ENCODE assay signal across 18 cellular contexts in the genomic region with DNA sequence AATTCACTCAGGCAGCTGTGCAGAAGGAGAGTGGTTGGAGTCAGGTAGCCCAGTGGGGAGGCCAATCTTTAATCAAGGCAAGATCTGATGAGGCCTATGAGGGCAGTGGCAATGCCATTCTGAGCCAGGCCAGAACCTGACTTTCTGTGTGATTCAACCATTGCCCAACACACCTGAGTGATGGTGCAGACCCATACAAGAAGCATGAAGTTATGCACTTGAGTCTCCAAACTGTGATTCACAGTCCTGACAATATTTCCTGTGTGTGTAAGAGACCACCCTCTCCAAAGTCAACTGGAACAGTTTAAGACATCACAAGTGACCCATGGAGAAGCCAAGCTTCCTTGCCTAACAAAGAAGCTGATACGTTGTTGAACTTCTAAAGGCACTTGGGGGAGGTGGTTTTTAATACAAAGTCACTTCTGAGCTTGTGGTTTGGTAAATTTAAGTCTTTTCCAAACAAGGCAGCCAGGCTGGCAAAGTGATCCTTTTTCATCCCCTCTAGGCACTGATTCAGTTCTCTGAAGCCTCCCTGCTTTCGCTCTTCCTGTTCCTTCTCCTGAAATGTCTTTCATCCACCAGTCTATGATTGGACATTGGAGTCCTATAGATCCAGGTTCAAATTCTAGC. TPM values are rescaled to one million over a fixed set of nuclear protein-coding genes. Genes with fewer than 3 reads are reported as not detected.
DNase-seq lines count a peak whose midpoint lies in the region; ATAC-seq and TF ChIP-seq lines count a peak whose summit lies in the region.
"Had no signal": no experiment of that assay in that cellular context is flagged by ENCODE, and none has a peak within 500 bp of the region (broad histone marks: within the 10 kb centered on the region; RNA-seq: fewer than 3 reads in every experiment).

No MANE protein-coding gene starts in this region.

- H3K27ac Mint-ChIP-seq in WTC11 (peak overlapping the region; percentile 75), neural progenitor cell (no peak overlapping the region)

- H3K9ac ChIP-seq in neural progenitor cell = no peak overlapping the region
- H3K9ac ChIP-seq: BLaER1, GM23248, KMS-11 had no signal

- no peak overlapping the region for H3K4me3 ChIP-seq in esophagus squamous epithelium
- H3K4me3 ChIP-seq in thymus (ENCODE audit: low read length) = no peak overlapping the region
- H3K4me3 ChIP-seq in neural progenitor cell = no peak overlapping the region
- H3K4me3 ChIP-seq: A549, BLaER1, GM23248 had no signal

- POLR2A ChIA-PET in WTC11 (lab: Charles Lee) = no interaction called here

- CTCF ChIA-PET in WTC11 (lab: Charles Lee) = interaction anchor here (0.6 to 1.5 kb wide), 3 partner anchors 55 to 118 kb away, joined by 3 to 4 read pairs (median 3); no protein-coding TSS in a partner anchor

- H3K36me3 Mint-ChIP-seq in WTC11 (peaks cover 20% of the 10 kb centered on the region), neural progenitor cell (no peaks in the 10 kb centered on the region)
- H3K36me3 Mint-ChIP-seq: CD4-positive, alpha-beta memory T cell had no signal

- H3K27me3 ChIP-seq in esophagus squamous epithelium (no peaks in the 10 kb centered on the region), thymus (ENCODE audit: control insufficient read depth, insufficient read depth) (no peaks in the 10 kb centered on the region), neural progenitor cell (no peaks in the 10 kb centered on the region)
- H3K27me3 ChIP-seq: BLaER1 had no signal

- H3K9me3 ChIP-seq in esophagus squamous epithelium (no peaks in the 10 kb centered on the region), thymus (ENCODE audit: control insufficient read depth) (no peaks in the 10 kb centered on the region), neural progenitor cell (ENCODE audit: low read depth) (no peaks in the 10 kb centered on the region)
- H3K9me3 ChIP-seq: A549, BLaER1 had no signal

- H3K4me1 ChIP-seq in esophagus squamous epithelium (peaks cover 34 to 99% (median 34%) of the 10 kb centered on the region in 3 donors), thymus (ENCODE audit: control insufficient read depth, insufficient read depth, low read length) (no peaks in the 10 kb centered on the region), neural progenitor cell (peaks cover 39% of the 10 kb centered on the region)
- H3K4me1 ChIP-seq: A549, BLaER1 had no signal

- H3K36me3 ChIP-seq in esophagus squamous epithelium = no peaks in the 10 kb centered on the region
- no peaks in the 10 kb centered on the region for H3K36me3 ChIP-seq in thymus (ENCODE audit: control insufficient read depth, insufficient read depth)
- H3K36me3 ChIP-seq in neural progenitor cell = no peaks in the 10 kb centered on the region
- H3K36me3 ChIP-seq: BLaER1 had no signal

- 42 to 50% methylated on average over 2 of the region's 2 CpGs for WGBS in esophagus squamous epithelium, 2 donors
- WGBS in thymus = 94% methylated on average over 2 of the region's 2 CpGs

- H3K9me3 Mint-ChIP-seq in WTC11 = no peaks in the 10 kb centered on the region
- no peaks in the 10 kb centered on the region for H3K9me3 Mint-ChIP-seq in neural progenitor cell

- H3K27me3 Mint-ChIP-seq in WTC11 (ENCODE audit: low read depth) (no peaks in the 10 kb centered on the region), neural progenitor cell (ENCODE audit: insufficient read depth, low read depth) (peaks cover 4% of the 10 kb centered on the region)

- DNase-seq in HPDE6-E6E7 (ENCODE audit: extremely low spot score) = peak; percentile 48
- DNase-seq in WTC11 (ENCODE audit: low spot score) = no peak
- no peak for DNase-seq in esophagus squamous epithelium (lab: John Stamatoyannopoulos, UW)
- no peak for DNase-seq in neural progenitor cell (ENCODE audit: low spot score)
- DNase-seq in Ammon's horn (ENCODE audit: low spot score) = no peak
- DNase-seq in midbrain (lab: John Stamatoyannopoulos, UW) = no peak
- DNase-seq: Calu3; CD4-positive, alpha-beta memory T cell; GM23248; NCI-H1417 treated with DMSO at 0.1 percent for 48 hours; NCI-H1930; NCI-H226; NCI-H524 treated with DMSO at 0.1 percent for 48 hours had no signal

- H3K4me2 ChIP-seq in neural progenitor cell = no peak overlapping the region
- H3K4me2 ChIP-seq: A549, BLaER1, KMS-11 had no signal

- TF ChIP-seq CTCF in WTC11 (IDR thresholded peaks at IDR 0.05) = no peak
- TF ChIP-seq CTCF in esophagus squamous epithelium (IDR thresholded peaks at IDR 0.05) = no peak
- TF ChIP-seq CTCF in neural progenitor cell (IDR thresholded peaks at IDR 0.05) = no peak

- H2AFZ ChIP-seq in neural progenitor cell (replicated peaks) = no peak overlapping the region
- H2AFZ ChIP-seq: GM23248 had no signal

- H3K4me1 Mint-ChIP-seq in WTC11 (peaks cover 73% of the 10 kb centered on the region), neural progenitor cell (peaks cover 2% of the 10 kb centered on the region)
- H3K4me1 Mint-ChIP-seq: CD4-positive, alpha-beta memory T cell had no signal

- no peaks in the 10 kb centered on the region for H4K20me1 ChIP-seq in neural progenitor cell (ENCODE audit: low read depth)
- H4K20me1 ChIP-seq: BLaER1 had no signal

- H3F3A ChIP-seq in neural progenitor cell (ENCODE audit: low read depth) = no peaks in the 10 kb centered on the region

- intact Hi-C loops in esophagus squamous epithelium (cut with DNase I) = no loop called here

- no peak for ATAC-seq in WTC11
- ATAC-seq: A549, Right ventricle myocardium inferior had no signal

- peaks cover 54% of the 10 kb centered on the region for H3K79me2 ChIP-seq in neural progenitor cell (ENCODE audit: low read depth)

- H3K4me3 Mint-ChIP-seq in WTC11 (no peak overlapping the region), neural progenitor cell (no peak overlapping the region)
- H3K4me3 Mint-ChIP-seq: CD4-positive, alpha-beta memory T cell had no signal

- H3K27ac ChIP-seq in esophagus squamous epithelium (peak overlapping the region; percentile 81 to 91 (median 86)), thymus (ENCODE audit: low read depth) (peak overlapping the region; percentile 65), neural progenitor cell (no peak overlapping the region)
- H3K27ac ChIP-seq: A549, BLaER1, GM23248, KMS-11 had no signal

- no peak for TF ChIP-seq POLR2A in esophagus squamous epithelium (IDR thresholded peaks at IDR 0.05)

TF ChIP-seq in WTC11, 78 proteins besides CTCF, POLR2A, EP300 and RAD21 (continues in another document):
- TF ChIP-seq, protein P1, sequence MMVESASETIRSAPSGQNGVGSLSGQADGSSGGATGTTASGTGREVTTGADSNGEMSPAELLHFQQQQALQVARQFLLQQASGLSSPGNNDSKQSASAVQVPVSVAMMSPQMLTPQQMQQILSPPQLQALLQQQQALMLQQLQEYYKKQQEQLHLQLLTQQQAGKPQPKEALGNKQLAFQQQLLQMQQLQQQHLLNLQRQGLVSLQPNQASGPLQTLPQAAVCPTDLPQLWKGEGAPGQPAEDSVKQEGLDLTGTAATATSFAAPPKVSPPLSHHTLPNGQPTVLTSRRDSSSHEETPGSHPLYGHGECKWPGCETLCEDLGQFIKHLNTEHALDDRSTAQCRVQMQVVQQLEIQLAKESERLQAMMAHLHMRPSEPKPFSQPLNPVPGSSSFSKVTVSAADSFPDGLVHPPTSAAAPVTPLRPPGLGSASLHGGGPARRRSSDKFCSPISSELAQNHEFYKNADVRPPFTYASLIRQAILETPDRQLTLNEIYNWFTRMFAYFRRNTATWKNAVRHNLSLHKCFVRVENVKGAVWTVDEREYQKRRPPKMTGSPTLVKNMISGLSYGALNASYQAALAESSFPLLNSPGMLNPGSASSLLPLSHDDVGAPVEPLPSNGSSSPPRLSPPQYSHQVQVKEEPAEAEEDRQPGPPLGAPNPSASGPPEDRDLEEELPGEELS (CRISPR knock-in tag; IDR thresholded peaks at IDR 0.05) = no peak
- TF ChIP-seq GRHL2 (CRISPR knock-in tag; IDR thresholded peaks at IDR 0.05; ENCODE audit: insufficient replicate concordance, severe bottlenecking) (no peak), ZNF671 (CRISPR knock-in tag; IDR thresholded peaks at IDR 0.05) (no peak), E2F1 (CRISPR knock-in tag; IDR thresholded peaks at IDR 0.05) (no peak), PREB (CRISPR knock-in tag; IDR thresholded peaks at IDR 0.05; ENCODE audit: borderline replicate concordance) (no peak), TP53 (CRISPR knock-in tag; IDR thresholded peaks at IDR 0.05) (no peak), OVOL2 (CRISPR knock-in tag; IDR thresholded peaks at IDR 0.05; ENCODE audit: borderline replicate concordance) (no peak)

RNA-seq across cellular contexts. Expression of gene VSNL1, which starts 49.0 kb away (rescaled TPM):
- total RNA-seq in WTC11 (2021) = 78.4 to 83.6 TPM (median 82.4 TPM) in 3 replicates
- total RNA-seq in esophagus squamous epithelium = 10 to 100 TPM; 39.1 to 88.3 (median 51.0) TPM
- polyA plus RNA-seq in thymus = 1.4 TPM
- total RNA-seq in neural progenitor cell (ENCODE audit: low replicate concordance) = 54.5 and 94.4 TPM in 2 replicates
- total RNA-seq: Calu3; CD4-positive, alpha-beta memory T cell had no signal
- polyA plus RNA-seq: A549; CD4-positive, alpha-beta memory T cell had no signal
